ENCODE assay signal across 9 cellular contexts in genomic region chr3:142964150-142964498, GRCh38. TPM values are rescaled to one million over a fixed set of nuclear protein-coding genes. Genes with fewer than 3 reads are reported as not detected.
DNase-seq lines count a peak whose midpoint lies in the region; ATAC-seq, FAIRE-seq and TF ChIP-seq lines count a peak whose summit lies in the region.
"Had no signal": no experiment of that assay in that cellular context is flagged by ENCODE, and none has a peak within 500 bp of the region (broad histone marks: within the 10 kb centered on the region; RNA-seq: fewer than 3 reads in every experiment).

No MANE protein-coding gene starts in this region.

- peaks cover 4% of the 10 kb centered on the region for H3K9me3 ChIP-seq in mesodermal cell (ENCODE audit: control insufficient read depth, low read length)

- TF ChIP-seq CTCF in bronchial epithelial cell (IDR thresholded peaks at IDR 0.05; ENCODE audit: insufficient read depth, low read length, severe bottlenecking), result no peak

- no peak overlapping the region for H3K27ac ChIP-seq in mesodermal cell (ENCODE audit: low read depth, low read length, severe bottlenecking)

- peaks cover 7% of the 10 kb centered on the region for H3K4me1 ChIP-seq in mesodermal cell (ENCODE audit: control insufficient read depth, insufficient read depth, low read length, poor library complexity, severe bottlenecking)

- FAIRE-seq in bronchial epithelial cell (lab: Jason Lieb, UNC), result no peak

- WGBS in mesodermal cell (ENCODE audit: insufficient coverage in 2 of 2), 2 experiments, result 15 to 16% methylated on average over 19 to 23 of the region's 24 CpGs

- ATAC-seq in GM18870 (IDR thresholded peaks at IDR 0.05; ENCODE audit: unreplicated experiment) (no peak), GM19023 (IDR thresholded peaks at IDR 0.05; ENCODE audit: unreplicated experiment) (no peak)

- peaks cover 12% of the 10 kb centered on the region for H3K27me3 ChIP-seq in bronchial epithelial cell (ENCODE audit: control insufficient read depth, insufficient read depth, low read length)

- DNase-seq in stimulated activated CD4-positive, alpha-beta T cell treated with anti-CD3 and anti-CD28 coated beads, Interleukin-15, amount 100 ng/mL, for 24 hours, result peak; percentile 8
- no peak for DNase-seq in stimulated activated CD4-positive, alpha-beta T cell treated with anti-CD3 and anti-CD28 coated beads, Interleukin-4, amount 100 ng/mL, for 4 hours
- no peak for DNase-seq in bronchial epithelial cell (ENCODE audit: low read depth)
- DNase-seq in NCI-H2081 treated with DMSO at 0.1 percent for 48 hours (lab: John Stamatoyannopoulos, UW), result no peak
- DNase-seq in GOT3 (lab: John Stamatoyannopoulos, UW), result no peak

- H3K4me3 ChIP-seq in bronchial epithelial cell (ENCODE audit: low read depth, low read length) (peak overlapping the region; percentile 43), mesodermal cell (ENCODE audit: extremely low read depth, insufficient read depth, low read length, poor library complexity, severe bottlenecking) (peak overlapping the region; percentile 69)

- H3K36me3 ChIP-seq in bronchial epithelial cell (ENCODE audit: control insufficient read depth, insufficient read depth, low read length) (no peaks in the 10 kb centered on the region), mesodermal cell (ENCODE audit: control insufficient read depth, insufficient read depth, low read length) (no peaks in the 10 kb centered on the region)

RNA-seq across cellular contexts. Expression of gene PAQR9, which starts 0.7 kb away (rescaled TPM):
- not detected in 2 replicates for total RNA-seq in bronchial epithelial cell
- 1.1 TPM for polyA plus RNA-seq in mesodermal cell (2013, experiment 1 of 2)
- polyA plus RNA-seq in mesodermal cell (2013, experiment 2 of 2), result 1.3 TPM
- polyA plus RNA-seq: esophagus had no signal

RNA-seq across cellular contexts. Expression of gene U2SURP, which starts 37.2 kb away (rescaled TPM):
- 40.8 and 47.6 TPM in 2 replicates for total RNA-seq in bronchial epithelial cell
- 79.2 TPM for polyA plus RNA-seq in mesodermal cell (2013, experiment 1 of 2)
- polyA plus RNA-seq in mesodermal cell (2013, experiment 2 of 2), result 92.8 TPM
